ENCODE assay signal across 8 cellular contexts in the genomic region with DNA sequence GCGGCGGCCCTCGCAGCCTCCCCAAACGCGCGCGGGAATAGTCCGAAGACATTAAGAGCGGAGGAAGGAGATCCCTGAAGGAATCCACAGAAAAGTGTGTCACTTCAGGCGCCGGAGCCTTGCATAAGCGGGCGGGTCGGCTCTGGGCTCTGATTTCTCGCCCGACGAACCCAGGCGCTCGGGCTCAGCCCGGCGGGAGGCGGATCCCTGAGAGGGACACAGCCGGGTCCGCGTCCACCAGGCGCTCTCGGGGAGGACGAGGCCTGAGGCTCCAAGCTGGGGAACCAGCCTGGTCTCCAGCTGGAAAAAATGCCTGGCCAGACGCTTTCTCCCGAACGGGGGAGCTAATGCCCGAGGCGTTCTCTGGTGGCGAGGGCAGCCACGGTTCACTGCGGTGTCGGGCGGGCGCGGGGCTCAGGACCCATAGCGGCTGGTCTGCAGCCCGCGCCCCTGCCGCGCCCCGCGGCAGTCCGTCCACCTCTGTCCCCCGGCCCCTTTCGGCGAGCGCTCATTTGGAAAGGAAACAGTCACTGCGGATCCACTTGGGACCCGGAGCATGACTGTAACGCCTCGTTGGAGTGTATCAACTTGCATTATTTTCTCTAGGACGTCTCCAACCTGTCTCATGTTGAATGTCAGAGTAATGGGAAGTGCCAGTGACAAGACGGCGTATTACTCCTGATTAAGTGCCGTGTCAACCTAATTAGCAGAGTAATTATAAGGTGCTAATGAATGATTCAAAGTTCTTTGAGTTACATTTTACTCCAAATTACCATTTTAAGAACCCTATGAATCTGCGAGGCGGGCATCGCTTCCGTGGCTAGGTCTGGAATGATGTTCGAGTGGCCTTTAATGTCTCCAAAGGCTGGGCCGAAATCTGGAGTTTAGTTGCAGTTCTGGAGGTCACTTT. TPM values are rescaled to one million over a fixed set of nuclear protein-coding genes. Genes with fewer than 3 reads are reported as not detected.
A peak's percentile ranks its signal among the peaks of the same experiment; 100 is the strongest.
DNase-seq lines count a peak whose midpoint lies in the region; ATAC-seq and TF ChIP-seq lines count a peak whose summit lies in the region.

No MANE protein-coding gene starts in this region.

- H2AK5ac ChIP-seq in neuronal stem cell (ENCODE audit: low read depth, low read length): no peak overlapping the region

- POLR2A ChIA-PET in CD4-positive, alpha-beta T cell (lab: Charles Lee): interaction anchor here (0.6 kb wide), 1 partner anchor 140 kb away, joined by 3 read pairs; no protein-coding TSS in a partner anchor

- H3K4me1 Mint-ChIP-seq in CD4-positive, alpha-beta T cell (ENCODE audit: low read depth): peaks cover 37% of the 10 kb centered on the region

- H4K91ac ChIP-seq in neuronal stem cell (ENCODE audit: low read depth, low read length, poor library complexity): no peak overlapping the region

- no peak overlapping the region for H3K27ac ChIP-seq in CD4-positive, alpha-beta T cell (ENCODE audit: low read depth, low read length)
- H3K27ac ChIP-seq in ectodermal cell (ENCODE audit: insufficient read depth, low read depth, low read length, poor library complexity, severe bottlenecking) (no peak overlapping the region), neuronal stem cell (replicated peaks; ENCODE audit: low read length) (no peak overlapping the region)

- no peak overlapping the region for H4K8ac ChIP-seq in neuronal stem cell (ENCODE audit: low read depth, low read length)

- no peak for DNase-seq in CD4-positive, alpha-beta T cell
- DNase-seq in Jurkat, Clone E6-1 (ENCODE audit: low read depth, low spot score): no peak
- DNase-seq in neuronal stem cell (ENCODE audit: low spot score) (no peak), UCSD-AML1 (lab: John Stamatoyannopoulos, UW; ENCODE audit: unreplicated experiment) (no peak), occipital lobe (lab: John Stamatoyannopoulos, UW) (no peak), MV-4-11 (lab: John Stamatoyannopoulos, UW) (no peak), GM19240 (ENCODE audit: insufficient read length, low spot score) (no peak)

- H3K23ac ChIP-seq in neuronal stem cell (ENCODE audit: low read depth, low read length, poor library complexity): no peak overlapping the region

- peaks cover 92% of the 10 kb centered on the region for H3K27me3 Mint-ChIP-seq in CD4-positive, alpha-beta T cell

- no peak overlapping the region for H2BK15ac ChIP-seq in neuronal stem cell (ENCODE audit: low read length)

- H3K9me3 ChIP-seq in CD4-positive, alpha-beta T cell (ENCODE audit: control insufficient read depth, low read length): peaks cover 37% of the 10 kb centered on the region
- H3K9me3 ChIP-seq in ectodermal cell (ENCODE audit: control insufficient read depth, low read length) (no peaks in the 10 kb centered on the region), neuronal stem cell (replicated peaks in 1 of 2; ENCODE audit: control insufficient read depth in 2 of 2, insufficient read depth in 1 of 2, low read depth in 1 of 2, low read length in 2 of 2) (peaks cover 3 to 14% of the 10 kb centered on the region in 2 donors)

- peak overlapping the region; percentile 58 for H3K27ac Mint-ChIP-seq in CD4-positive, alpha-beta T cell

- no peak for TF ChIP-seq CTCF in CD4-positive, alpha-beta T cell (IDR thresholded peaks at IDR 0.05)

- 1% methylated on average over 66 of the region's 66 CpGs for WGBS in ectodermal cell, 2 experiments
- WGBS in neuronal stem cell (ENCODE audit: extremely low coverage in 2 of 2, insufficient read length in 2 of 2, insufficient replicate concordance in 1 of 2), 2 donors: no CpG with 5 or more reads among the region's 66 CpGs

- no peak for ATAC-seq in CD4-positive, alpha-beta T cell (ENCODE audit: poor library complexity)

- peak overlapping the region; percentile 93 for H2AFZ ChIP-seq in neuronal stem cell (ENCODE audit: low read length)

- no peak overlapping the region for H2BK12ac ChIP-seq in neuronal stem cell (ENCODE audit: low read length)

- H3K4ac ChIP-seq in neuronal stem cell (ENCODE audit: low read length): no peak overlapping the region

- no peaks in the 10 kb centered on the region for H3K79me1 ChIP-seq in neuronal stem cell (ENCODE audit: low read depth, low read length)

- H3K4me2 ChIP-seq in neuronal stem cell (ENCODE audit: insufficient read depth, low read length, poor library complexity, severe bottlenecking): peak overlapping the region; percentile 77

- H3K36me3 Mint-ChIP-seq in CD4-positive, alpha-beta T cell (ENCODE audit: low read depth): peaks cover 15% of the 10 kb centered on the region

- H3K14ac ChIP-seq in neuronal stem cell (ENCODE audit: low read length): no peak overlapping the region

- no peak overlapping the region for H3K9ac ChIP-seq in neuronal stem cell (ENCODE audit: low read depth, low read length, poor library complexity)

- peak overlapping the region; percentile 74 for H3K4me3 Mint-ChIP-seq in CD4-positive, alpha-beta T cell

- H3K4me3 ChIP-seq in Jurkat, Clone E6-1 (ENCODE audit: low read length): peak overlapping the region; percentile 58
- H3K4me3 ChIP-seq in ectodermal cell (ENCODE audit: insufficient read depth, low read depth, low read length) (peak overlapping the region; percentile 14), neuronal stem cell (ENCODE audit: low read length in 2 of 2) (peak overlapping the region; percentile 26 to 75)

- H3K9me3 Mint-ChIP-seq in CD4-positive, alpha-beta T cell: peaks cover 8% of the 10 kb centered on the region

- CTCF ChIA-PET in CD4-positive, alpha-beta T cell (lab: Charles Lee): no interaction called here

- peaks cover 95% of the 10 kb centered on the region for H3K27me3 ChIP-seq in CD4-positive, alpha-beta T cell (ENCODE audit: control insufficient read depth, insufficient read depth, low read length)
- H3K27me3 ChIP-seq in ectodermal cell (ENCODE audit: control insufficient read depth, insufficient read depth, low read length, poor library complexity, severe bottlenecking) (peaks cover 100% of the 10 kb centered on the region), neuronal stem cell (ENCODE audit: control insufficient read depth in 3 of 3, insufficient read depth in 3 of 3, low read depth in 1 of 3, low read length in 3 of 3) (peaks cover 62 to 99% (median 83%) of the 10 kb centered on the region in 3 experiments)

- H3K36me3 ChIP-seq in ectodermal cell (ENCODE audit: control insufficient read depth, insufficient read depth, low read length) (no peaks in the 10 kb centered on the region), neuronal stem cell (replicated peaks in 1 of 2; ENCODE audit: control insufficient read depth in 2 of 2, insufficient read depth in 2 of 2, low read length in 2 of 2) (no peaks in the 10 kb centered on the region)

- H2BK5ac ChIP-seq in neuronal stem cell (ENCODE audit: low read length): no peak overlapping the region

- no peak overlapping the region for H3K18ac ChIP-seq in neuronal stem cell (ENCODE audit: low read length)

- intact Hi-C loops in CD4-positive, alpha-beta T cell (cut with DNase I, micrococcal nuclease): no loop called here

- no peak overlapping the region for H2BK120ac ChIP-seq in neuronal stem cell (ENCODE audit: low read depth, low read length)

- H3K4me1 ChIP-seq in ectodermal cell (ENCODE audit: control insufficient read depth, insufficient read depth, low read length) (no peaks in the 10 kb centered on the region), neuronal stem cell (ENCODE audit: control insufficient read depth in 2 of 2, insufficient read depth in 1 of 2, low read depth in 1 of 2, low read length in 2 of 2) (peaks cover 0 to 7% of the 10 kb centered on the region in 2 donors)

RNA-seq across cellular contexts. Expression of a gene that starts 1.6 kb away (rescaled TPM):
- total RNA-seq in CD4-positive, alpha-beta T cell: not detected
- polyA plus RNA-seq in Jurkat, Clone E6-1 (2012; ENCODE audit: insufficient read depth, insufficient read length): 8.0 TPM
- 1.1 TPM for polyA plus RNA-seq in ectodermal cell (2013, experiment 1 of 4)
- polyA plus RNA-seq in ectodermal cell (2013, experiment 2 of 4): 4.0 TPM
- 0.91 TPM for polyA plus RNA-seq in ectodermal cell (2013, experiment 3 of 4)
- 2.1 TPM for polyA plus RNA-seq in ectodermal cell (2013, experiment 4 of 4)
- polyA plus RNA-seq in neuronal stem cell (2013, experiment 1 of 2): not detected
- polyA plus RNA-seq in neuronal stem cell (2013, experiment 2 of 2): 0.03 TPM
- not detected for total RNA-seq in occipital lobe
